ENCODE assay signal across 17 cellular contexts in genomic region chr17:61503961-61504360, GRCh38. TPM values are rescaled to one million over a fixed set of nuclear protein-coding genes. Genes with fewer than 3 reads are reported as not detected.
DNase-seq lines count a peak whose midpoint lies in the region; ATAC-seq and TF ChIP-seq lines count a peak whose summit lies in the region.
"Had no signal": no experiment of that assay in that cellular context is flagged by ENCODE, and none has a peak within 500 bp of the region (broad histone marks: within the 10 kb centered on the region; RNA-seq: fewer than 3 reads in every experiment).

No MANE protein-coding gene starts in this region.

- peak overlapping the region; percentile 3 for H3K27ac Mint-ChIP-seq in central memory CD8-positive, alpha-beta T cell (ENCODE audit: low read depth)
- no peak overlapping the region for H3K27ac Mint-ChIP-seq in chondrocyte (ENCODE audit: unreplicated experiment)
- H3K27ac Mint-ChIP-seq: CD8-positive, alpha-beta memory T cell; IgD-negative memory B cell had no signal

- intact Hi-C loops in HCT116 (cut with micrococcal nuclease): no loop called here

- peak overlapping the region; percentile 12; the same call in 1 of the 2 replicates for H3K4me2 ChIP-seq in HCT116 (ENCODE audit: low read length)
- H3K4me2 ChIP-seq: BLaER1 had no signal

- peak overlapping the region; percentile 45 for H3K27ac ChIP-seq in 22Rv1
- H3K27ac ChIP-seq in HCT116 (ENCODE audit: low read depth, low read length): peak overlapping the region; percentile 69
- peak overlapping the region; percentile 14; the same call in 1 of the 2 replicates for H3K27ac ChIP-seq in SJCRH30
- H3K27ac ChIP-seq: BLaER1 had no signal

- no peaks in the 10 kb centered on the region for H3K9me3 ChIP-seq in HCT116 (ENCODE audit: control insufficient read depth in 1 of 2, insufficient read depth in 1 of 2, low read depth in 1 of 2, low read length in 2 of 2)
- no peaks in the 10 kb centered on the region for H3K9me3 ChIP-seq in SJCRH30 (replicated peaks)
- H3K9me3 ChIP-seq: BLaER1, Caco-2 had no signal

- H2AFZ ChIP-seq in HCT116 (ENCODE audit: low read depth, low read length, poor library complexity, severe bottlenecking): no peak overlapping the region

- no peak for TF ChIP-seq POLR2A in HCT116 (IDR thresholded peaks at IDR 0.05; ENCODE audit: borderline replicate concordance, extremely low read depth, insufficient read depth, insufficient read length)

- no peak for DNase-seq in HCT116 (ENCODE audit: low read depth, low spot score)
- no peak for DNase-seq in SJCRH30
- DNase-seq in central memory CD8-positive, alpha-beta T cell (ENCODE audit: low spot score in 2 of 2): no peak
- DNase-seq in stimulated activated CD8-positive, alpha-beta memory T cell treated with anti-CD3 and anti-CD28 coated beads, Interleukin-4, amount 100 ng/mL, for 48 hours: no peak
- no peak for DNase-seq in chondrocyte (ENCODE audit: low spot score)
- no peak for DNase-seq in activated T-cell treated with anti-CD3 and anti-CD28 coated beads, Interleukin-2, amount 50 U/mL, for 48 hours
- DNase-seq: 8988T; AML-193; Caco-2; CD8-positive, alpha-beta memory T cell; DND-41; H7 had no signal

- H3K4me3 ChIP-seq in HCT116 (replicated peaks in 1 of 2; ENCODE audit: low read depth in 1 of 2, low read length in 2 of 2): no peak overlapping the region
- no peak overlapping the region for H3K4me3 ChIP-seq in SJCRH30
- H3K4me3 ChIP-seq: BLaER1, GM12878 had no signal

- H3K4me1 ChIP-seq in HCT116 (ENCODE audit: control insufficient read depth in 1 of 2, insufficient read depth in 2 of 2, low read length in 2 of 2) (peaks cover 27 to 41% of the 10 kb centered on the region in 2 experiments), SJCRH30 (peaks cover 13% of the 10 kb centered on the region)
- H3K4me1 ChIP-seq: BLaER1 had no signal

- no peak for TF ChIP-seq CTCF in 22Rv1 (IDR thresholded peaks at IDR 0.05)
- TF ChIP-seq CTCF in HCT116 (IDR thresholded peaks at IDR 0.05 in 2 of 3, conservative IDR thresholded peaks at IDR 0.05 in 1 of 3; ENCODE audit: borderline replicate concordance in 1 of 3, insufficient read depth in 1 of 3, low read depth in 2 of 3, low read length in 2 of 3): no peak
- TF ChIP-seq CTCF in chondrocyte (IDR thresholded peaks at IDR 0.05): no peak

- no TSS peak for BruUV-seq in HCT116 (replicated peaks; lab: Mats Ljungman, UMichigan)

- CTCF ChIA-PET in HCT116 (lab: Charles Lee): interaction anchor here (0.8 kb wide), 1 partner anchor 12 kb away, joined by 3 read pairs; no protein-coding TSS in a partner anchor

- H3K27me3 ChIP-seq in HCT116 (ENCODE audit: insufficient read depth, low read length) (no peaks in the 10 kb centered on the region), SJCRH30 (no peaks in the 10 kb centered on the region)
- H3K27me3 ChIP-seq: BLaER1 had no signal

- POLR2A ChIA-PET in HCT116 (lab: Charles Lee): interaction anchor here (1.0 kb wide), 1 partner anchor 9 kb away, joined by 6 read pairs; no protein-coding TSS in a partner anchor

- no peak overlapping the region for H3K4me3 Mint-ChIP-seq in central memory CD8-positive, alpha-beta T cell
- no peak overlapping the region for H3K4me3 Mint-ChIP-seq in chondrocyte (ENCODE audit: unreplicated experiment)
- H3K4me3 Mint-ChIP-seq: CD8-positive, alpha-beta memory T cell; IgD-negative memory B cell had no signal

- no peak overlapping the region for H3K9ac ChIP-seq in HCT116 (ENCODE audit: low read length)
- H3K9ac ChIP-seq: BLaER1 had no signal

- H3K79me2 ChIP-seq in HCT116 (ENCODE audit: insufficient read depth, low read length): no peaks in the 10 kb centered on the region

- H3K4me1 Mint-ChIP-seq in central memory CD8-positive, alpha-beta T cell: no peaks in the 10 kb centered on the region
- peaks cover 11% of the 10 kb centered on the region for H3K4me1 Mint-ChIP-seq in chondrocyte (ENCODE audit: low read depth)
- H3K4me1 Mint-ChIP-seq: CD8-positive, alpha-beta memory T cell had no signal

- no peaks in the 10 kb centered on the region for H3K9me2 ChIP-seq in HCT116 (ENCODE audit: insufficient read depth)

- H3K9me3 Mint-ChIP-seq in central memory CD8-positive, alpha-beta T cell: no peaks in the 10 kb centered on the region
- H3K9me3 Mint-ChIP-seq in chondrocyte (ENCODE audit: low read depth): peaks cover 6% of the 10 kb centered on the region

- no peaks in the 10 kb centered on the region for H3K36me3 ChIP-seq in HCT116 (ENCODE audit: control insufficient read depth in 1 of 2, insufficient read depth in 2 of 2, low read length in 2 of 2)
- H3K36me3 ChIP-seq in SJCRH30: no peaks in the 10 kb centered on the region
- H3K36me3 ChIP-seq: BLaER1 had no signal

- no peak for TF ChIP-seq RAD21 in HCT116 (IDR thresholded peaks at IDR 0.05; ENCODE audit: low read depth)

- ATAC-seq in HCT116 (no peak), GM21367 (IDR thresholded peaks at IDR 0.05; ENCODE audit: unreplicated experiment) (no peak)
- ATAC-seq in central memory CD8-positive, alpha-beta T cell (replicated peaks; ENCODE audit: extremely low read depth, poor library complexity, severe bottlenecking): no peak
- ATAC-seq: GM12878 had no signal

- H3K36me3 Mint-ChIP-seq in central memory CD8-positive, alpha-beta T cell (ENCODE audit: insufficient read depth): no peaks in the 10 kb centered on the region
- H3K36me3 Mint-ChIP-seq in chondrocyte (ENCODE audit: low read depth): no peaks in the 10 kb centered on the region
- H3K36me3 Mint-ChIP-seq: CD8-positive, alpha-beta memory T cell; IgD-negative memory B cell had no signal

- no peaks in the 10 kb centered on the region for H4K20me1 ChIP-seq in HCT116 (ENCODE audit: insufficient read depth)
- H4K20me1 ChIP-seq: BLaER1 had no signal

- RAD21 ChIA-PET in HCT116 (lab: Charles Lee; ENCODE audit: low non-redundant PET in 1 of 2, low total read pairs in 2 of 2, uncharacterized antibody in 2 of 2, unreplicated experiment in 2 of 2): no interaction called here

- H3K27me3 Mint-ChIP-seq in central memory CD8-positive, alpha-beta T cell: peaks cover 63% of the 10 kb centered on the region
- peaks cover 10% of the 10 kb centered on the region for H3K27me3 Mint-ChIP-seq in chondrocyte (ENCODE audit: low read depth)

TF ChIP-seq in HCT116, 20 proteins besides CTCF, POLR2A, EP300 and RAD21:
- TF ChIP-seq ZFX (IDR thresholded peaks at IDR 0.05): no peak
- no peak for TF ChIP-seq EZH2phosphoT487 (IDR thresholded peaks at IDR 0.05; ENCODE audit: borderline replicate concordance)
- TF ChIP-seq ELF1 (IDR thresholded peaks at IDR 0.05; ENCODE audit: borderline replicate concordance, low read depth): no peak
- no peak for TF ChIP-seq TCF7L2 (IDR thresholded peaks at IDR 0.05; ENCODE audit: borderline replicate concordance, extremely low read depth, insufficient read depth, insufficient read length)
- no peak for TF ChIP-seq SRF (IDR thresholded peaks at IDR 0.05; ENCODE audit: low read depth)
- no peak for TF ChIP-seq MAX (IDR thresholded peaks at IDR 0.05)

RNA-seq across cellular contexts. Expression of gene TBX4, which starts 51.7 kb away (rescaled TPM):
- total RNA-seq in HCT116 (2021; ENCODE audit: unreplicated experiment) (0.27 TPM), chondrocyte (not detected in 3 replicates)
- polyA plus RNA-seq in HCT116 (2012): 0.36 and 0.41 TPM in 2 replicates
- total RNA-seq in SJCRH30 (2014; rRNA removed; shearing (Covaris generic)): 0.35 and 0.42 TPM in 2 replicates
- total RNA-seq: CD8-positive, alpha-beta memory T cell; GM12878; H7 had no signal
- polyA plus RNA-seq: CD8-positive, alpha-beta memory T cell; IgD-negative memory B cell had no signal

Comparison
In these comparisons a context has a peak if more than half of its experiments do, and no peak if none do; other contexts are left out.
1. H3K27ac ChIP-seq: peak in every context shown above with its lines; median percentile 69 in HCT116; 45 in 22Rv1; 14 in SJCRH30.